28 cellular contexts compared by ENCODE assay signal in genomic region chr1:195327361-195327760, GRCh38.
"Had no signal": no experiment of that assay in that cellular context is flagged by ENCODE, and none has a peak within 500 bp of the region (broad histone marks: within the 10 kb centered on the region; RNA-seq: fewer than 3 reads in every experiment).

No MANE protein-coding gene starts in this region.

- H3K27me3 Mint-ChIP-seq: activated CD4-positive, alpha-beta T cell treated with anti-CD3 and anti-CD28 coated beads, Interleukin-2, amount 10 ng/mL, durations not matched to agents 24 days and 14 days; activated CD8-positive, alpha-beta T cell treated with anti-CD3 and anti-CD28 coated beads for 36 hours; activated naive CD4-positive, alpha-beta T cell treated with anti-CD3 and anti-CD28 coated beads, Interleukin-2, amount 50 U/mL, for 24 hours; activated naive CD8-positive, alpha-beta T cell treated with anti-CD3 and anti-CD28 coated beads, Interleukin-2, amount 10 ng/mL, durations not matched to agents 7 days and 5 days; activated T-helper 17 cell treated with anti-CD3 and anti-CD28 coated beads, Interleukin-2, amount 50 U/mL, for 72 hours had no signal

- H3K4me3 ChIP-seq: ascending aorta, MG63 had no signal

- H3K4me1 ChIP-seq: ascending aorta had no signal

- H3K27ac ChIP-seq: ascending aorta had no signal

- H3K4me1 Mint-ChIP-seq: activated CD4-positive, alpha-beta T cell treated with anti-CD3 and anti-CD28 coated beads, Interleukin-2, amount 10 ng/mL, durations not matched to agents 24 days and 14 days; activated naive CD4-positive, alpha-beta T cell treated with anti-CD3 and anti-CD28 coated beads, Interleukin-2, amount 50 U/mL, for 24 hours; activated naive CD8-positive, alpha-beta T cell treated with anti-CD3 and anti-CD28 coated beads, Interleukin-2, amount 10 ng/mL, durations not matched to agents 7 days and 5 days; activated T-helper 17 cell treated with anti-CD3 and anti-CD28 coated beads, Interleukin-2, amount 50 U/mL, for 72 hours had no signal

- ATAC-seq: activated CD8-positive, alpha-beta T cell treated with anti-CD3 and anti-CD28 coated beads for 36 hours; activated T-cell treated with anti-CD3 and anti-CD28 coated beads, Interleukin-2, amount 50 U/mL, for 72 hours; activated T-helper 17 cell treated with anti-CD3 and anti-CD28 coated beads, Interleukin-2, amount 50 U/mL, for 72 hours; Panc1 had no signal

- H3K36me3 ChIP-seq: ascending aorta, MG63 had no signal

- DNase-seq: activated CD4-positive, alpha-beta T cell treated with anti-CD3 and anti-CD28 coated beads, Interleukin-2, amount 10 ng/mL, durations not matched to agents 24 days and 14 days; activated CD4-positive, alpha-beta T cell treated with anti-CD3 and anti-CD28 coated beads, Interleukin-2, amount 50 U/mL, for 4 hours; activated CD8-positive, alpha-beta T cell treated with anti-CD3 and anti-CD28 coated beads for 36 hours; activated gamma-delta T cell; activated naive CD4-positive, alpha-beta T cell treated with Interleukin-2 at 50 U/mL for 16 hours; activated naive CD8-positive, alpha-beta T cell treated with anti-CD3 and anti-CD28 coated beads, Interleukin-2, amount 10 ng/mL, durations not matched to agents 7 days and 5 days; activated T-cell treated with anti-CD3 and anti-CD28 coated beads, Interleukin-2, amount 50 U/mL, for 1 hour; activated T-cell treated with anti-CD3 and anti-CD28 coated beads, Interleukin-2, amount 50 U/mL, for 72 hours; amygdala; Kasumi-1; KG1; MG63; NCI-H1092; NCI-H1436 treated with DMSO at 0.1 percent for 48 hours; NCI-H1694 treated with DMSO at 0.1 percent for 48 hours; NCI-H2029; NCI-H345; NCI-H524 treated with DMSO at 0.1 percent for 48 hours; RPMI8226; SIG-M5; SW 1271; T-helper 1 cell; T-helper 2 cell; T-helper 9 cell had no signal

- H3K4me3 Mint-ChIP-seq: activated CD4-positive, alpha-beta T cell treated with anti-CD3 and anti-CD28 coated beads, Interleukin-2, amount 10 ng/mL, durations not matched to agents 24 days and 14 days; activated CD8-positive, alpha-beta T cell treated with anti-CD3 and anti-CD28 coated beads for 36 hours; activated naive CD4-positive, alpha-beta T cell treated with anti-CD3 and anti-CD28 coated beads, Interleukin-2, amount 50 U/mL, for 24 hours; activated naive CD8-positive, alpha-beta T cell treated with anti-CD3 and anti-CD28 coated beads, Interleukin-2, amount 10 ng/mL, durations not matched to agents 7 days and 5 days; activated T-cell treated with anti-CD3 and anti-CD28 coated beads, Interleukin-2, amount 50 U/mL, for 72 hours; activated T-helper 17 cell treated with anti-CD3 and anti-CD28 coated beads, Interleukin-2, amount 50 U/mL, for 72 hours had no signal

- H3K36me3 Mint-ChIP-seq: activated naive CD4-positive, alpha-beta T cell treated with anti-CD3 and anti-CD28 coated beads, Interleukin-2, amount 50 U/mL, for 24 hours; activated naive CD8-positive, alpha-beta T cell treated with anti-CD3 and anti-CD28 coated beads, Interleukin-2, amount 10 ng/mL, durations not matched to agents 7 days and 5 days had no signal

- H3K9me3 ChIP-seq: ascending aorta, MG63 had no signal

- H3K27ac Mint-ChIP-seq: activated CD4-positive, alpha-beta T cell treated with anti-CD3 and anti-CD28 coated beads, Interleukin-2, amount 10 ng/mL, durations not matched to agents 24 days and 14 days; activated CD8-positive, alpha-beta T cell treated with anti-CD3 and anti-CD28 coated beads for 36 hours; activated naive CD4-positive, alpha-beta T cell treated with anti-CD3 and anti-CD28 coated beads, Interleukin-2, amount 50 U/mL, for 24 hours; activated naive CD8-positive, alpha-beta T cell treated with anti-CD3 and anti-CD28 coated beads, Interleukin-2, amount 10 ng/mL, durations not matched to agents 7 days and 5 days; activated T-cell treated with anti-CD3 and anti-CD28 coated beads, Interleukin-2, amount 50 U/mL, for 72 hours; activated T-helper 17 cell treated with anti-CD3 and anti-CD28 coated beads, Interleukin-2, amount 50 U/mL, for 72 hours had no signal

- H3K27me3 ChIP-seq: ascending aorta, MG63 had no signal

- H3K9me3 Mint-ChIP-seq: activated CD8-positive, alpha-beta T cell treated with anti-CD3 and anti-CD28 coated beads for 36 hours; activated naive CD8-positive, alpha-beta T cell treated with anti-CD3 and anti-CD28 coated beads, Interleukin-2, amount 10 ng/mL, durations not matched to agents 7 days and 5 days; activated T-helper 17 cell treated with anti-CD3 and anti-CD28 coated beads, Interleukin-2, amount 50 U/mL, for 72 hours had no signal
